Comparison of ENCODE assay signal across 25 cellular contexts in the genomic region with DNA sequence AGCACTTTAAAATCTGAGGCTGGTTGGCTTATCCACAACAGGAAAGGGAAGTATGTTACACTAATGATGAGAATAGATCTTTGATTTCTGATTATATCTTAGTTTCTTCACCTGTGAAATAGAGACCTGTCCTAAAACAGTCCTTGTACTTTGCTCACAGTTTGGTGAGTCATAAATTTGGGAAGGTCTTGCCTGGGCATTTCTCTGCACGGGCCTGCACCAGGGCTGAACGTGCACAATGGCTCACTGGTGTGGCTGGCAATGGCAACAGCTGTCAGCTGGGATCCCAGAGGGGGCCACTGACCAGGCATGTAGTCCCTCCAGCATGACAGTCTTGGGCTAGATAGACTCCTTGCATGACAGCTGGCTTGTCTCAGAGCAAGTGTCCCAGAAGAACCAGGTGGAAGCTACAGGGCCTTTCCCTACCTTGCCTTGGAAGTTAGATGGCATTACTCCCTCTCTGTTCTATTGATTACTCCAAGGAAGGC.
"Had no signal": no experiment of that assay in that cellular context is flagged by ENCODE, and none has a peak within 500 bp of the region (broad histone marks: within the 10 kb centered on the region; RNA-seq: fewer than 3 reads in every experiment).

No MANE protein-coding gene starts in this region.

- H3K4me1 ChIP-seq: ascending aorta, body of pancreas, Peyer's patch had no signal

- H3K9me3 ChIP-seq: ascending aorta, body of pancreas, Peyer's patch had no signal

- H3K36me3 ChIP-seq: ascending aorta, Peyer's patch had no signal

- H3K4me3 ChIP-seq: ascending aorta, body of pancreas, Peyer's patch had no signal

- H3K27me3 ChIP-seq: ascending aorta, body of pancreas, Peyer's patch had no signal

- FAIRE-seq: TTC549 had no signal

- DNase-seq: activated B cell treated with CpG ODN at 0.5 μM for 24 hours; activated CD4-positive, alpha-beta memory T cell treated with anti-CD3 and anti-CD28 coated beads for 36 hours; activated CD4-positive, alpha-beta T cell treated with anti-CD3 and anti-CD28 coated beads, Interleukin-2, amount 10 ng/mL, durations not matched to agents 7 days and 5 days; activated CD8-positive, alpha-beta memory T cell treated with anti-CD3 and anti-CD28 coated beads for 24 hours; activated effector memory CD4-positive, alpha-beta T cell treated with anti-CD3 and anti-CD28 coated beads, Interleukin-2, amount 50 U/mL, for 16 hours; activated naive CD4-positive, alpha-beta T cell treated with Interleukin-2 at 50 U/mL for 16 hours; activated naive CD8-positive, alpha-beta T cell treated with anti-CD3 and anti-CD28 coated beads, Interleukin-2, amount 50 U/mL, for 24 hours; activated T-cell treated with anti-CD3 and anti-CD28 coated beads, Interleukin-2, amount 50 U/mL, for 4 hours; amniotic stem cell; body of pancreas; IMR-90; Kasumi-1; KBM-7; NCI-H1048; NCI-H146; NCI-H1930; NCI-H2171; NCI-H2227 treated with DMSO at 0.1 percent for 48 hours; NCI-H526; Peyer's patch; SHP77 treated with DMSO at 0.1 percent for 48 hours; T-helper 2 cell; T1000 had no signal

- H3K27ac ChIP-seq: ascending aorta, body of pancreas, Peyer's patch had no signal
